9 cellular contexts compared by ENCODE assay signal in the genomic region with DNA sequence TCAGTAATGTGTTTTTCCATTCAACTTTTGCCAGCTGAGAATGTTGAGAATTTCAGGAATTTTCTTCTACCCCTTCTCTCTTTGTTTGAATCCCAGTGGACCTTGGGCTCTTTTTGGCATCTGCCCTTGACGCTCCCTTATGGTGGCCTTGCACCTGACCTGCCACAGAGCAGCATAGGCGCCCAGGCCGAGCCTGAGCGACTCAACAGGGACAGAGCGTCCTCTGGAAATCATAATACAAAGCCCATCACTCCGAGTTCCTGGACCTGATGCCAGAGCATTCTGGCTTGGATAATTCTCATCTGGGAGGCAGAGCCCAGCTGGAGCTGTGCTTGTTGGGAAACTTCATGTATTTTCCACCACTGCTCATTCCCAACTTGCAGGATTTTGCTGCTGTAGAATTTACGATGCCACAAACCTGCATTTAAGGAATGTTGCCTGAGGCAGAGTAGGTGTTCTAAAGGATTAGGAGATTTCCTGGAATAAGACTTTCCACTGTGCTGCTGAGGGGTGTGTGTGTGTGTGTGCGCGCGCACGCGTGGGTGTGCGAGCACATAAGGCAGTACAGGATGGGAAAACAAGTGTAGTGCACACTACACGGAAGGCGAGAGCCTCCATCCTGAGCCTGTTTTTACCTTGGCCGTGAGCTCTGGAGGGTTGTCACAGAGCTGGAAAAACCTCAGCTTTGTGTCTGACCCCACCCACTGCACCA.
DNase-seq lines count a peak whose midpoint lies in the region; ATAC-seq, FAIRE-seq and TF ChIP-seq lines count a peak whose summit lies in the region.
"Had no signal": no experiment of that assay in that cellular context is flagged by ENCODE, and none has a peak within 500 bp of the region (broad histone marks: within the 10 kb centered on the region; RNA-seq: fewer than 3 reads in every experiment).

No MANE protein-coding gene starts in this region.

- H2BK5ac ChIP-seq in H9 (ENCODE audit: insufficient read length, low read length), result no peak overlapping the region

- no peak overlapping the region for H3T11ph ChIP-seq in H9 (ENCODE audit: low read length)

- peak; percentile 57 for FAIRE-seq in keratinocyte (lab: Jason Lieb, UNC)
- FAIRE-seq: islet of Langerhans had no signal

- no peaks in the 10 kb centered on the region for H3K79me2 ChIP-seq in H9 (ENCODE audit: insufficient read depth, low read length)
- no peaks in the 10 kb centered on the region for H3K79me2 ChIP-seq in keratinocyte (ENCODE audit: control insufficient read depth, insufficient read depth, low read length)

- peak overlapping the region; percentile 9 for H4K91ac ChIP-seq in H9 (ENCODE audit: insufficient read length, low read depth, low read length)

- H3K27ac Mint-ChIP-seq in H9, result peak overlapping the region; percentile 83 to 97 (median 92)

- H3K9me1 ChIP-seq in keratinocyte (ENCODE audit: control insufficient read depth, extremely low read depth, insufficient read depth, low read length), result no peaks in the 10 kb centered on the region

- H3K4me3 Mint-ChIP-seq in H9, result no peak overlapping the region; a peak in 1 of 5 replicates

- intact Hi-C loops in gastrocnemius medialis (cut with DNase I; ENCODE audit: low total_unique reads) (no loop called here), mucosa of descending colon (cut with DNase I, micrococcal nuclease) (no loop called here)

- peak overlapping the region; percentile 9 for H2BK12ac ChIP-seq in H9 (ENCODE audit: insufficient read length, low read depth, low read length)

- no peaks in the 10 kb centered on the region for H3K23me2 ChIP-seq in H9 (ENCODE audit: insufficient read length, low read depth, low read length, poor library complexity, severe bottlenecking)

- H3K4ac ChIP-seq in H9 (ENCODE audit: low read depth, low read length), result no peak overlapping the region; the same call in none of the 2 replicates

- H4K20me1 ChIP-seq in H9 (ENCODE audit: control insufficient read depth, insufficient read depth, insufficient read length) (no peaks in the 10 kb centered on the region), keratinocyte (ENCODE audit: control insufficient read depth, extremely low read depth, insufficient read depth, low read length) (no peaks in the 10 kb centered on the region)

- H3K23ac ChIP-seq in H9 (ENCODE audit: insufficient read length, low read depth, low read length), result no peak overlapping the region

- no peak overlapping the region for H4K8ac ChIP-seq in H9 (replicated peaks; ENCODE audit: insufficient read length, low read depth, low read length)

- H3K27me3 Mint-ChIP-seq in H9 (ENCODE audit: low read depth), result no peaks in the 10 kb centered on the region; the same call in 1 of the 2 replicates

- H4K5ac ChIP-seq in H9 (ENCODE audit: insufficient read length, low read depth, low read length), result no peak overlapping the region

- peaks cover 11% of the 10 kb centered on the region in 2 experiments for H3K9me3 Mint-ChIP-seq in H9

- WGBS in H9 (ENCODE audit: extremely low coverage, insufficient read length, low lambda C conversion rate), result no CpG with 5 or more reads among the region's 16 CpGs

- no peak overlapping the region for H2BK15ac ChIP-seq in H9 (ENCODE audit: low read depth, low read length)

- ATAC-seq in gastrocnemius medialis (peak; percentile 15 to 59), SK-N-SH treated with all-trans-retinoic acid at 6 μM for 48 hours (no peak; the same call in 2 of the 3 replicates), mucosa of descending colon (no peak)

- H3K79me1 ChIP-seq in H9 (ENCODE audit: insufficient read depth, low read depth, low read length, poor library complexity, severe bottlenecking), result no peaks in the 10 kb centered on the region

- H3K18ac ChIP-seq in H9 (ENCODE audit: insufficient read length, low read depth, low read length), result peak overlapping the region; percentile 91

- H2AK5ac ChIP-seq in H9 (ENCODE audit: insufficient read length, low read length), result no peak overlapping the region

- no peak overlapping the region for H3K56ac ChIP-seq in H9 (ENCODE audit: insufficient read length, low read depth, low read length)

- H3K4me3 ChIP-seq in coronary artery, result peak overlapping the region; percentile 54
- H3K4me3 ChIP-seq in keratinocyte (ENCODE audit: control insufficient read depth in 2 of 3, extremely low read depth in 1 of 3, insufficient read depth in 2 of 3, low read depth in 1 of 3, low read length in 3 of 3), result peak overlapping the region in 2 of 3 experiments; percentile 3 to 44
- no peak overlapping the region for H3K4me3 ChIP-seq in gastrocnemius medialis
- no peak overlapping the region for H3K4me3 ChIP-seq in mucosa of descending colon

- H3K14ac ChIP-seq in H9 (ENCODE audit: insufficient read depth, low read length), result peak overlapping the region; percentile 63

- TF ChIP-seq CTCF in H9 (conservative IDR thresholded peaks at IDR 0.05) (no peak), coronary artery (IDR thresholded peaks at IDR 0.05) (no peak), keratinocyte (optimal IDR thresholded peaks at IDR 0.05 in 1 of 3, IDR thresholded peaks at IDR 0.05 in 1 of 3, conservative IDR thresholded peaks at IDR 0.05 in 1 of 3; ENCODE audit: extremely low read depth in 1 of 3, insufficient read depth in 2 of 3, low read length in 3 of 3) (no peak), gastrocnemius medialis (IDR thresholded peaks at IDR 0.05 in 4 of 5, conservative IDR thresholded peaks at IDR 0.05 in 1 of 5) (no peak), mucosa of descending colon (IDR thresholded peaks at IDR 0.05) (no peak)

- H2BK20ac ChIP-seq in H9 (ENCODE audit: low read depth, low read length, poor library complexity, severe bottlenecking), result no peak overlapping the region

- in situ Hi-C loops in gastrocnemius medialis (cut with MboI; ENCODE audit: low sequenced_read_pairs in 4 of 4), result loop anchor here in 2 of 4 donors (25.0 kb wide), 2 partner anchors 104 to 729 kb away; a partner anchor contains a TSS

- H2BK120ac ChIP-seq in H9 (ENCODE audit: low read depth, low read length, poor library complexity, severe bottlenecking), result no peak overlapping the region

- H2AFZ ChIP-seq in H9 (ENCODE audit: low read length) (no peak overlapping the region), keratinocyte (ENCODE audit: control insufficient read depth, low read length) (peak overlapping the region; percentile 20)

- H3K27ac ChIP-seq in H9 (ENCODE audit: insufficient read length, low read depth, low read length) (peak overlapping the region; percentile 69), coronary artery (peak overlapping the region; percentile 39 to 87), keratinocyte (ENCODE audit: control insufficient read depth, insufficient read depth, low read length) (no peak overlapping the region), gastrocnemius medialis (peak overlapping the region in 3 of 4 donors; percentile 31 to 35 (median 34))

- peak; percentile 74 for DNase-seq in H9
- no peak for DNase-seq in coronary artery (ENCODE audit: low spot score)
- no peak for DNase-seq in keratinocyte (ENCODE audit: low read depth, low spot score)
- DNase-seq in gastrocnemius medialis, result peak in 1 of 2 donors; percentile 42
- no peak for DNase-seq in NCI-H187 treated with DMSO at 0.1 percent for 48 hours (lab: John Stamatoyannopoulos, UW)
- no peak for DNase-seq in NCI-H2081 treated with DMSO at 0.1 percent for 48 hours (lab: John Stamatoyannopoulos, UW)
- DNase-seq in mucosa of descending colon, result no peak

- no peak overlapping the region for H3K9ac ChIP-seq in H9 (ENCODE audit: extremely low read depth, insufficient read length, low read length)
- no peak overlapping the region for H3K9ac ChIP-seq in keratinocyte (ENCODE audit: control insufficient read depth, extremely low read depth, insufficient read depth, low read length)

- H3K4me1 ChIP-seq in H9 (ENCODE audit: insufficient read depth, low read length) (peaks cover 7% of the 10 kb centered on the region; the same call in 1 of the 2 replicates), keratinocyte (ENCODE audit: control insufficient read depth, extremely low read depth, insufficient read depth, low read length) (peaks cover 16% of the 10 kb centered on the region), gastrocnemius medialis (peaks cover 34 to 50% of the 10 kb centered on the region in 2 donors), mucosa of descending colon (ENCODE audit: low read depth) (peaks cover 9% of the 10 kb centered on the region)

- H3K9me3 ChIP-seq in H9 (ENCODE audit: control insufficient read depth, low read depth, low read length) (no peaks in the 10 kb centered on the region), keratinocyte (ENCODE audit: control insufficient read depth, low read depth, low read length) (no peaks in the 10 kb centered on the region), gastrocnemius medialis (no peaks in the 10 kb centered on the region), mucosa of descending colon (no peaks in the 10 kb centered on the region)

- peaks cover 3 to 4% of the 10 kb centered on the region in 2 experiments for H3K36me3 ChIP-seq in keratinocyte (ENCODE audit: control insufficient read depth in 2 of 2, extremely low read depth in 1 of 2, insufficient read depth in 2 of 2, low read length in 2 of 2)
- H3K36me3 ChIP-seq in gastrocnemius medialis, result no peaks in the 10 kb centered on the region
- H3K36me3 ChIP-seq in mucosa of descending colon (ENCODE audit: low read depth), result no peaks in the 10 kb centered on the region

- no peak for TF ChIP-seq POLR2A in gastrocnemius medialis (IDR thresholded peaks at IDR 0.05)

- peaks cover 50 to 53% of the 10 kb centered on the region in 2 experiments for H3K4me1 Mint-ChIP-seq in H9

- dilution Hi-C loops in keratinocyte (cut with MboI; ENCODE audit: extremely low pct_ligation_motif_present, low sequenced_read_pairs), result no loop called here

- H3K4me2 ChIP-seq in H9 (ENCODE audit: insufficient read depth, insufficient read length, low read length) (no peak overlapping the region), keratinocyte (ENCODE audit: control insufficient read depth, extremely low read depth, insufficient read depth, low read depth, low read length) (peak overlapping the region; percentile 83)

- peaks cover 8 to 15% (median 12%) of the 10 kb centered on the region in 3 experiments for H3K36me3 Mint-ChIP-seq in H9 (ENCODE audit: insufficient read depth in 1 of 3, low read depth in 3 of 3)

- no peaks in the 10 kb centered on the region for H3K27me3 ChIP-seq in H9 (ENCODE audit: insufficient read depth, low read length)
- H3K27me3 ChIP-seq in keratinocyte (ENCODE audit: control insufficient read depth, extremely low read depth, insufficient read depth, low read length), result no peaks in the 10 kb centered on the region
- no peaks in the 10 kb centered on the region for H3K27me3 ChIP-seq in gastrocnemius medialis

TF ChIP-seq in SK-N-SH treated with all-trans-retinoic acid at 6 μM for 48 hours, 23 proteins besides CTCF, POLR2A, EP300 and RAD21:
- TF ChIP-seq ZFP30 (CRISPR knock-in tag; IDR thresholded peaks at IDR 0.05) (no peak), ISL1 (CRISPR knock-in tag; IDR thresholded peaks at IDR 0.05) (no peak), CSDC2 (CRISPR knock-in tag; IDR thresholded peaks at IDR 0.05) (no peak), RARB (CRISPR knock-in tag; IDR thresholded peaks at IDR 0.05) (no peak), SNAI2 (CRISPR knock-in tag; IDR thresholded peaks at IDR 0.05) (no peak), BACH2 (CRISPR knock-in tag; IDR thresholded peaks at IDR 0.05; ENCODE audit: borderline replicate concordance) (no peak), ZFP3 (CRISPR knock-in tag; IDR thresholded peaks at IDR 0.05) (no peak), ZC3H10 (CRISPR knock-in tag; IDR thresholded peaks at IDR 0.05) (no peak)

Comparison
In these comparisons a context has a peak if more than half of its experiments do, and no peak if none do; other contexts are left out.
1. H3K4me3 ChIP-seq: peak in coronary artery (single experiment) and keratinocyte (2 of 3); none in gastrocnemius medialis (0 of 4) and mucosa of descending colon (single experiment).
2. ATAC-seq: peak in gastrocnemius medialis (2 of 2); none in SK-N-SH treated with all-trans-retinoic acid at 6 μM for 48 hours (single experiment) and mucosa of descending colon (single experiment).